In genomic region chr5:14142202-14142855, GRCh38 we compare ENCODE assay signal across 8 cellular contexts. TPM values are rescaled to one million over a fixed set of nuclear protein-coding genes. Genes with fewer than 3 reads are reported as not detected.
DNase-seq lines count a peak whose midpoint lies in the region; ATAC-seq lines count a peak whose summit lies in the region.

No MANE protein-coding gene starts in this region.

- H3K9me3 ChIP-seq in CD4-positive, CD25-positive, alpha-beta regulatory T cell (ENCODE audit: control insufficient read depth in 2 of 2, low read length in 2 of 2) = no peaks in the 10 kb centered on the region
- H3K9me3 ChIP-seq in endocrine pancreas (ENCODE audit: control insufficient read depth, low read length) (no peaks in the 10 kb centered on the region), neuron (ENCODE audit: low read length) (no peaks in the 10 kb centered on the region)

- no peaks in the 10 kb centered on the region for H3K36me3 Mint-ChIP-seq in CD4-positive, CD25-positive, alpha-beta regulatory T cell

- H3K9me3 Mint-ChIP-seq in CD4-positive, CD25-positive, alpha-beta regulatory T cell = peaks cover 0 to 7% (median 2%) of the 10 kb centered on the region in 7 donors

- H3K27ac ChIP-seq in CD4-positive, CD25-positive, alpha-beta regulatory T cell (ENCODE audit: insufficient read depth, low read length, poor library complexity, severe bottlenecking) = no peak overlapping the region

- peaks cover 24% of the 10 kb centered on the region for H3K4me1 ChIP-seq in CD4-positive, CD25-positive, alpha-beta regulatory T cell (ENCODE audit: control insufficient read depth, insufficient read depth, low read length, poor library complexity, severe bottlenecking)
- peaks cover 10% of the 10 kb centered on the region for H3K4me1 ChIP-seq in endocrine pancreas (ENCODE audit: control insufficient read depth, insufficient read depth, low read length)
- H3K4me1 ChIP-seq in neuron (ENCODE audit: insufficient read depth, low read length) = peaks cover 21% of the 10 kb centered on the region

- H3K9ac ChIP-seq in endocrine pancreas (ENCODE audit: control insufficient read depth, insufficient read depth, low read length) = peak overlapping the region; percentile 91

- H3K4me3 Mint-ChIP-seq in CD4-positive, CD25-positive, alpha-beta regulatory T cell = peak overlapping the region; percentile 75 to 86 (median 83)

- peaks cover 29% of the 10 kb centered on the region for H3K27me3 ChIP-seq in CD4-positive, CD25-positive, alpha-beta regulatory T cell (ENCODE audit: control insufficient read depth, insufficient read depth, low read length)
- H3K27me3 ChIP-seq in endocrine pancreas (ENCODE audit: control insufficient read depth, insufficient read depth, low read length) (no peaks in the 10 kb centered on the region), neuron (ENCODE audit: insufficient read depth, low read length) (no peaks in the 10 kb centered on the region)

- H3K4me1 Mint-ChIP-seq in CD4-positive, CD25-positive, alpha-beta regulatory T cell = peaks cover 0 to 19% (median 8%) of the 10 kb centered on the region in 4 donors

- H3K4me3 ChIP-seq in CD4-positive, CD25-positive, alpha-beta regulatory T cell (ENCODE audit: low read depth, low read length) = peak overlapping the region; percentile 53
- H3K4me3 ChIP-seq in endocrine pancreas (ENCODE audit: control insufficient read depth, insufficient read depth, low read length) = peak overlapping the region; percentile 84
- H3K4me3 ChIP-seq in neuron (ENCODE audit: low read length) = peak overlapping the region; percentile 98

- DNase-seq in CD4-positive, CD25-positive, alpha-beta regulatory T cell = no peak
- DNase-seq in NCI-H2171 (lab: John Stamatoyannopoulos, UW) (peak; percentile 58), AG08396 (ENCODE audit: low spot score) (no peak), COLO829 (ENCODE audit: low spot score) (no peak)
- DNase-seq in activated CD8-positive, alpha-beta memory T cell treated with anti-CD3 and anti-CD28 coated beads, Interleukin-2, amount 50 U/mL, for 48 hours = no peak

- peak overlapping the region in 1 of 3 donors; percentile 46 for H3K27ac Mint-ChIP-seq in CD4-positive, CD25-positive, alpha-beta regulatory T cell

- no peaks in the 10 kb centered on the region for H3K36me3 ChIP-seq in CD4-positive, CD25-positive, alpha-beta regulatory T cell (ENCODE audit: control insufficient read depth, insufficient read depth, low read length)
- H3K36me3 ChIP-seq in endocrine pancreas (ENCODE audit: control insufficient read depth, insufficient read depth, low read length) = no peaks in the 10 kb centered on the region
- no peaks in the 10 kb centered on the region for H3K36me3 ChIP-seq in neuron (ENCODE audit: insufficient read depth, low read length)

- H3K27me3 Mint-ChIP-seq in CD4-positive, CD25-positive, alpha-beta regulatory T cell = peaks cover 71% of the 10 kb centered on the region

- ATAC-seq in CD4-positive, CD25-positive, alpha-beta regulatory T cell (ENCODE audit: low read depth in 2 of 2) = no peak
- ATAC-seq in GM19455 (IDR thresholded peaks at IDR 0.05; ENCODE audit: unreplicated experiment) = peak; percentile 0

- H2AFZ ChIP-seq in neuron (ENCODE audit: low read depth, low read length) = peak overlapping the region; percentile 79

RNA-seq across cellular contexts. Expression of gene TRIO, which starts 0.8 kb away (rescaled TPM):
- 7.6 TPM for total RNA-seq in CD4-positive, CD25-positive, alpha-beta regulatory T cell
- polyA plus RNA-seq in CD4-positive, CD25-positive, alpha-beta regulatory T cell = 1 to 10 TPM; 1.2 to 4.9 (median 1.6) TPM
